17 cellular contexts compared by ENCODE assay signal in the genomic region with DNA sequence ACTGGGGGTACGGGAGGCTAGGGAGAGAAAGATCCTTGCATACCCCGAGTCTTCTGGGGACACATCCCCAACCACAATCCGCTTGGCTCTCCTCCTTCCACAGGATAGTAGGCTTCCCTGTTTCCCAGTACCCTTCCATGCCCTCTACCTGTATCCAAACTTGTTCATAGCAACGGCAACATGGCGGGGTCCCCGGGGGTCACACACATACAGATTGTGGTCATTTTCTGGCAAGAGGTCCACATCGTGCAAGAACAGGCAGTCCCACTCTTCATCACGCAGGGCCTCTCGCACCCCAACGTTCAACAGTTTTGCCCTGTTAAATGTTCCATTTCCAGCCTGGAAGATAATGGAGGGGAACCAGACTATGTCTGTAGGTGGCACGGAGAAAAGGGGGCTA. TPM values are rescaled to one million over a fixed set of nuclear protein-coding genes. Genes with fewer than 3 reads are reported as not detected.
DNase-seq lines count a peak whose midpoint lies in the region; ATAC-seq and TF ChIP-seq lines count a peak whose summit lies in the region.
"Had no signal": no experiment of that assay in that cellular context is flagged by ENCODE, and none has a peak within 500 bp of the region (broad histone marks: within the 10 kb centered on the region; RNA-seq: fewer than 3 reads in every experiment).

No MANE protein-coding gene starts in this region.

- peaks cover 47% of the 10 kb centered on the region for H3K4me1 Mint-ChIP-seq in HFFc6 (ENCODE audit: low read depth)
- peaks cover 41% of the 10 kb centered on the region for H3K4me1 Mint-ChIP-seq in activated naive CD8-positive, alpha-beta T cell treated with anti-CD3 and anti-CD28 coated beads for 36 hours
- H3K4me1 Mint-ChIP-seq in memory B cell = peaks cover 33% of the 10 kb centered on the region
- H3K4me1 Mint-ChIP-seq in stimulated activated effector memory CD8-positive, alpha-beta T cell treated with anti-CD3 and anti-CD28 coated beads, Interleukin-12 subunit alpha, Interleukin-12 subunit beta, amount 100 ng/mL, for 72 hours = peaks cover 79% of the 10 kb centered on the region

- ATAC-seq in memory B cell (ENCODE audit: low read depth) (no peak), HG03439 (IDR thresholded peaks at IDR 0.05; ENCODE audit: unreplicated experiment) (no peak)
- ATAC-seq in stimulated activated effector memory CD8-positive, alpha-beta T cell treated with anti-CD3 and anti-CD28 coated beads, Interleukin-12 subunit alpha, Interleukin-12 subunit beta, amount 100 ng/mL, for 72 hours = no peak
- ATAC-seq: activated CD4-positive, CD25-positive, alpha-beta regulatory T cell treated with anti-CD3 and anti-CD28 coated beads, Interleukin-2, amount 50 U/mL, for 24 hours; effector memory CD8-positive, alpha-beta T cell; naive thymus-derived CD8-positive, alpha-beta T cell had no signal

- no peak for DNase-seq in HFFc6
- no peak for DNase-seq in activated naive CD8-positive, alpha-beta T cell treated with anti-CD3 and anti-CD28 coated beads for 36 hours
- no peak for DNase-seq in memory B cell (ENCODE audit: low spot score in 2 of 2)
- no peak for DNase-seq in stimulated activated effector memory CD8-positive, alpha-beta T cell treated with anti-CD3 and anti-CD28 coated beads, Interleukin-12 subunit alpha, Interleukin-12 subunit beta, amount 100 ng/mL, for 72 hours (ENCODE audit: low spot score in 2 of 2)
- DNase-seq in NK-92 treated with Interleukin-12 subunit alpha and Interleukin-12 subunit beta, amount 100 ng/mL, for 24 hours (lab: John Stamatoyannopoulos, UW) = no peak
- no peak for DNase-seq in NOMO-1 treated with DMSO at 0.1 percent for 48 hours (lab: John Stamatoyannopoulos, UW; ENCODE audit: unreplicated experiment)
- DNase-seq: activated CD8-positive, alpha-beta memory T cell treated with anti-CD3 and anti-CD28 coated beads, Interleukin-2, amount 50 U/mL, for 4 hours; activated naive CD4-positive, alpha-beta T cell treated with Interleukin-2 at 50 U/mL for 16 hours; central memory CD4-positive, alpha-beta T cell; DMS53; effector memory CD8-positive, alpha-beta T cell; naive thymus-derived CD8-positive, alpha-beta T cell; NCI-H1417 treated with DMSO at 0.1 percent for 48 hours; stimulated activated CD4-positive, alpha-beta T cell treated with anti-CD3 and anti-CD28 coated beads, Interleukin-2, amount 100 ng/mL, for 48 hours had no signal

- H3K4me3 Mint-ChIP-seq in HFFc6 (no peak overlapping the region), memory B cell (no peak overlapping the region)
- H3K4me3 Mint-ChIP-seq in activated naive CD8-positive, alpha-beta T cell treated with anti-CD3 and anti-CD28 coated beads for 36 hours = no peak overlapping the region
- no peak overlapping the region for H3K4me3 Mint-ChIP-seq in stimulated activated effector memory CD8-positive, alpha-beta T cell treated with anti-CD3 and anti-CD28 coated beads, Interleukin-12 subunit alpha, Interleukin-12 subunit beta, amount 100 ng/mL, for 72 hours
- H3K4me3 Mint-ChIP-seq: T-helper 1 cell treated with Interleukin-12 subunit alpha and Interleukin-12 subunit beta and Interleukin-4 antibody, amounts not matched to agents 30 μg/mL and 1 μg/mL, for 36 hours had no signal

- H3K36me3 Mint-ChIP-seq in HFFc6 (ENCODE audit: low read depth) (peaks cover 30% of the 10 kb centered on the region), memory B cell (peaks cover 35% of the 10 kb centered on the region)
- peaks cover 34% of the 10 kb centered on the region for H3K36me3 Mint-ChIP-seq in activated naive CD8-positive, alpha-beta T cell treated with anti-CD3 and anti-CD28 coated beads for 36 hours
- peaks cover 80% of the 10 kb centered on the region for H3K36me3 Mint-ChIP-seq in stimulated activated effector memory CD8-positive, alpha-beta T cell treated with anti-CD3 and anti-CD28 coated beads, Interleukin-12 subunit alpha, Interleukin-12 subunit beta, amount 100 ng/mL, for 72 hours

- peak overlapping the region; percentile 74 for H3K27ac Mint-ChIP-seq in HFFc6
- H3K27ac Mint-ChIP-seq in activated naive CD8-positive, alpha-beta T cell treated with anti-CD3 and anti-CD28 coated beads for 36 hours = peak overlapping the region; percentile 15
- peak overlapping the region; percentile 67 for H3K27ac Mint-ChIP-seq in memory B cell
- H3K27ac Mint-ChIP-seq in stimulated activated effector memory CD8-positive, alpha-beta T cell treated with anti-CD3 and anti-CD28 coated beads, Interleukin-12 subunit alpha, Interleukin-12 subunit beta, amount 100 ng/mL, for 72 hours = peak overlapping the region; percentile 99

- H3K27me3 Mint-ChIP-seq in HFFc6 (ENCODE audit: insufficient read depth) (peaks cover 3% of the 10 kb centered on the region), memory B cell (no peaks in the 10 kb centered on the region)
- no peaks in the 10 kb centered on the region for H3K27me3 Mint-ChIP-seq in activated naive CD8-positive, alpha-beta T cell treated with anti-CD3 and anti-CD28 coated beads for 36 hours
- H3K27me3 Mint-ChIP-seq: effector memory CD8-positive, alpha-beta T cell; naive thymus-derived CD8-positive, alpha-beta T cell had no signal

- no peak for TF ChIP-seq CTCF in HFFc6 (IDR thresholded peaks at IDR 0.05)

- H3K9me3 Mint-ChIP-seq in HFFc6 = no peaks in the 10 kb centered on the region; the same call in 1 of the 2 replicates
- no peaks in the 10 kb centered on the region for H3K9me3 Mint-ChIP-seq in activated naive CD8-positive, alpha-beta T cell treated with anti-CD3 and anti-CD28 coated beads for 36 hours
- no peaks in the 10 kb centered on the region for H3K9me3 Mint-ChIP-seq in memory B cell
- H3K9me3 Mint-ChIP-seq in stimulated activated effector memory CD8-positive, alpha-beta T cell treated with anti-CD3 and anti-CD28 coated beads, Interleukin-12 subunit alpha, Interleukin-12 subunit beta, amount 100 ng/mL, for 72 hours = no peaks in the 10 kb centered on the region
- H3K9me3 Mint-ChIP-seq: effector memory CD8-positive, alpha-beta T cell; naive thymus-derived CD8-positive, alpha-beta T cell; T-helper 1 cell treated with Interleukin-12 subunit alpha and Interleukin-12 subunit beta and Interleukin-4 antibody, amounts not matched to agents 30 μg/mL and 1 μg/mL, for 36 hours had no signal

RNA-seq across cellular contexts. Expression of a gene that starts 3.6 kb away (rescaled TPM):
- 10 to 100 TPM; 31.0 to 38.2 (median 35.4) TPM for total RNA-seq in HFFc6 (2021; fragmentation: NEBNext Ultra II Directional; extraction: Animal tissue kit (Norgen Biotek cat#: 25700))
- total RNA-seq in activated naive CD8-positive, alpha-beta T cell treated with anti-CD3 and anti-CD28 coated beads for 36 hours = 10 to 100 TPM; 49.5 to 53.9 TPM

RNA-seq across cellular contexts. Expression of a gene that starts 7.5 kb away (rescaled TPM):
- total RNA-seq in HFFc6 (2021; fragmentation: NEBNext Ultra II Directional; extraction: Animal tissue kit (Norgen Biotek cat#: 25700)) = 10 to 100 TPM; 11.8 to 15.2 (median 13.5) TPM
- 10 to 100 TPM; 20.1 to 20.8 TPM for total RNA-seq in activated naive CD8-positive, alpha-beta T cell treated with anti-CD3 and anti-CD28 coated beads for 36 hours

RNA-seq across cellular contexts. Expression of a gene that starts 14.4 kb away (rescaled TPM):
- total RNA-seq in HFFc6 (2021; fragmentation: NEBNext Ultra II Directional; extraction: Animal tissue kit (Norgen Biotek cat#: 25700)) = 10 to 100 TPM; 16.6 to 18.9 (median 17.2) TPM
- total RNA-seq in activated naive CD8-positive, alpha-beta T cell treated with anti-CD3 and anti-CD28 coated beads for 36 hours = 10 to 100 TPM; 24.2 to 25.4 TPM

RNA-seq across cellular contexts. Expression of a gene that starts 19.9 kb away (rescaled TPM):
- total RNA-seq in HFFc6 (2021; fragmentation: NEBNext Ultra II Directional; extraction: Animal tissue kit (Norgen Biotek cat#: 25700)) = 10 to 100 TPM; 83.8 to 92.6 (median 85.1) TPM
- total RNA-seq in activated naive CD8-positive, alpha-beta T cell treated with anti-CD3 and anti-CD28 coated beads for 36 hours = 10 to 100 TPM; 89.9 to 92.8 TPM

RNA-seq across cellular contexts. Expression of a gene that starts 25.1 kb away (rescaled TPM):
- total RNA-seq in HFFc6 (2021; fragmentation: NEBNext Ultra II Directional; extraction: Animal tissue kit (Norgen Biotek cat#: 25700)) = 1 to 10 TPM; 3.4 to 8.3 (median 6.5) TPM
- 1 to 10 TPM; 2.5 to 3.8 TPM for total RNA-seq in activated naive CD8-positive, alpha-beta T cell treated with anti-CD3 and anti-CD28 coated beads for 36 hours

Comparison
In these comparisons a context has a peak if more than half of its experiments do, and no peak if none do; other contexts are left out.
1. H3K27ac Mint-ChIP-seq: peak in every context shown above with its lines; median percentile 99 in stimulated activated effector memory CD8-positive, alpha-beta T cell treated with anti-CD3 and anti-CD28 coated beads, Interleukin-12 subunit alpha, Interleukin-12 subunit beta, amount 100 ng/mL, for 72 hours; 74 in HFFc6; 67 in memory B cell; 15 in activated naive CD8-positive, alpha-beta T cell treated with anti-CD3 and anti-CD28 coated beads for 36 hours.